ENCODE assay signal across 24 cellular contexts in the genomic region with DNA sequence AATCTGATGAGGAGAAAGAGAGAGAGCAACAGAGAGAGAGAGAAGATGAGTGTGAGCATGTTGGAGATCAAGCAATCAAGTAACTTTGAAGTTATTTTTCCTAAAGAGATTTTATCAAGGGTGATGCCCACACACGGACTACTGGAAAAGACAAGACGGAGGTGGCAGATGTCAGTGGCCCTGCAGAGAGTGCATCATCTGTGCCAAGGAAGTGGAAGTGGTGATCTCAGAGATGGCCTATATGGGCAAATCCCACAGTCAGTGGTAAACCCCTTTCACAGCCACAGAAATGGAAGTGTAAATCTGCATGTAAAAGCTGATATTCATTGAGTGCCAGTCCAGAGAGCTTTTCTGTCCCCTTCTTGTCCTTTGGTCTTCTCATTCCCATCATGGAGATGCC.
A peak's percentile ranks its signal among the peaks of the same experiment; 100 is the strongest.
DNase-seq lines count a peak whose midpoint lies in the region; ATAC-seq, FAIRE-seq and TF ChIP-seq lines count a peak whose summit lies in the region.
"Had no signal": no experiment of that assay in that cellular context is flagged by ENCODE, and none has a peak within 500 bp of the region (broad histone marks: within the 10 kb centered on the region; RNA-seq: fewer than 3 reads in every experiment).

No MANE protein-coding gene starts in this region.

- no peak overlapping the region for H3K4me3 Mint-ChIP-seq in activated CD4-positive, alpha-beta T cell treated with anti-CD3 and anti-CD28 coated beads, Interleukin-2, amount 10 ng/mL, durations not matched to agents 24 days and 14 days
- H3K4me3 Mint-ChIP-seq: CD8-positive, alpha-beta memory T cell; T-helper 1 cell treated with Interleukin-12 subunit alpha and Interleukin-12 subunit beta and Interleukin-4 antibody, amounts not matched to agents 30 μg/mL and 1 μg/mL, for 36 hours had no signal

- no peaks in the 10 kb centered on the region for H3K36me3 Mint-ChIP-seq in activated CD4-positive, alpha-beta T cell treated with anti-CD3 and anti-CD28 coated beads, Interleukin-2, amount 10 ng/mL, durations not matched to agents 24 days and 14 days (ENCODE audit: low read depth)
- H3K36me3 Mint-ChIP-seq: CD8-positive, alpha-beta memory T cell had no signal

- TF ChIP-seq POLR2A in GM12878 (IDR thresholded peaks at IDR 0.05; ENCODE audit: low read depth, low read length) (no peak), gastroesophageal sphincter (IDR thresholded peaks at IDR 0.05) (no peak)

- POLR2A ChIA-PET in GM12878 (lab: Charles Lee): no interaction called here

- TF ChIP-seq CTCF in GM12878 (IDR thresholded peaks at IDR 0.05 in 2 of 3, conservative IDR thresholded peaks at IDR 0.05 in 1 of 3; ENCODE audit: control insufficient read depth in 2 of 3, extremely low read depth in 1 of 3, insufficient read depth in 1 of 3, low read depth in 3 of 3, low read length in 3 of 3): no peak
- no peak for TF ChIP-seq CTCF in gastroesophageal sphincter (IDR thresholded peaks at IDR 0.05)

- H3K27ac Mint-ChIP-seq in activated CD4-positive, alpha-beta T cell treated with anti-CD3 and anti-CD28 coated beads, Interleukin-2, amount 10 ng/mL, durations not matched to agents 24 days and 14 days: no peak overlapping the region
- H3K27ac Mint-ChIP-seq: T-helper 1 cell treated with Interleukin-12 subunit alpha and Interleukin-12 subunit beta and Interleukin-4 antibody, amounts not matched to agents 30 μg/mL and 1 μg/mL, for 36 hours had no signal

- H3K9ac ChIP-seq in GM12878 (ENCODE audit: control insufficient read depth, insufficient read depth, low read length): no peak overlapping the region
- H3K9ac ChIP-seq: BLaER1 treated with 17β-estradiol and CSF1 and Interleukin-3, amounts not matched to agents 10 nM and 100 nM had no signal

- TF ChIP-seq EP300 in GM12878 (IDR thresholded peaks at IDR 0.05; ENCODE audit: borderline replicate concordance in 1 of 2, control insufficient read depth in 1 of 2, low read depth in 2 of 2, low read length in 2 of 2): no peak; a peak in 1 of 4 replicates
- TF ChIP-seq EP300 in gastroesophageal sphincter (IDR thresholded peaks at IDR 0.05): no peak

- SMC1A ChIA-PET in GM12878 (lab: Charles Lee; ENCODE audit: uncharacterized antibody, unreplicated experiment): interaction anchor here (1.0 to 2.0 kb wide), 3 partner anchors 9 to 39 kb away, joined by 3 to 6 read pairs (median 3); no protein-coding TSS in a partner anchor

- no peak overlapping the region; the same call in 1 of the 2 replicates for H2AFZ ChIP-seq in GM12878 (ENCODE audit: control insufficient read depth, low read depth, low read length)

- H3K27ac ChIP-seq in GM12878 (ENCODE audit: control insufficient read depth, insufficient read depth) (no peak overlapping the region), gastroesophageal sphincter (no peak overlapping the region)
- H3K27ac ChIP-seq: A549; BLaER1 treated with 17β-estradiol and CSF1 and Interleukin-3, amounts not matched to agents 10 nM and 100 nM had no signal

- no peaks in the 10 kb centered on the region for H3K4me1 Mint-ChIP-seq in activated CD4-positive, alpha-beta T cell treated with anti-CD3 and anti-CD28 coated beads, Interleukin-2, amount 10 ng/mL, durations not matched to agents 24 days and 14 days
- H3K4me1 Mint-ChIP-seq: CD8-positive, alpha-beta memory T cell had no signal

- no peak for DNase-seq in GM12878 (ENCODE audit: low read depth, low spot score)
- no peak for DNase-seq in activated CD4-positive, alpha-beta T cell treated with anti-CD3 and anti-CD28 coated beads, Interleukin-2, amount 10 ng/mL, durations not matched to agents 24 days and 14 days
- no peak for DNase-seq in NCI-H2081 treated with DMSO at 0.1 percent for 48 hours (lab: John Stamatoyannopoulos, UW)
- DNase-seq: CD8-positive, alpha-beta memory T cell; DMS79; NCI-H1417 treated with DMSO at 0.1 percent for 48 hours; NCI-H1930; NCI-H2171; NCI-H446 treated with DMSO at 0.1 percent for 48 hours; NCI-H748 treated with DMSO at 0.1 percent for 48 hours; SIG-M5 had no signal

- no TSS peak for BruUV-seq in GM12878 (replicated peaks; lab: Mats Ljungman, UMichigan)

- no peaks in the 10 kb centered on the region for H3K4me1 ChIP-seq in GM12878 (ENCODE audit: control insufficient read depth, insufficient read depth, low read length)
- H3K4me1 ChIP-seq in gastroesophageal sphincter: no peaks in the 10 kb centered on the region
- H3K4me1 ChIP-seq: A549; BLaER1 treated with 17β-estradiol and CSF1 and Interleukin-3, amounts not matched to agents 10 nM and 100 nM had no signal

- 0% methylated on average over 2 of the region's 2 CpGs for WGBS in GM12878 (ENCODE audit: insufficient coverage, insufficient replicate concordance, low lambda C conversion rate, missing lambda C conversion rate)
- WGBS in gastroesophageal sphincter (ENCODE audit: low coverage in 1 of 2), 2 donors: 72 to 83% methylated on average over 2 of the region's 2 CpGs

- peak; percentile 82 for ATAC-seq in GM18511 (IDR thresholded peaks at IDR 0.05; ENCODE audit: unreplicated experiment)
- ATAC-seq in GM19035 (IDR thresholded peaks at IDR 0.05; ENCODE audit: unreplicated experiment): peak; percentile 54
- peak; percentile 43 for ATAC-seq in HG03354 (IDR thresholded peaks at IDR 0.05; ENCODE audit: poor library complexity, severe bottlenecking, unreplicated experiment)
- peak; percentile 91 for ATAC-seq in GM12878
- no peak for ATAC-seq in HG03196 (IDR thresholded peaks at IDR 0.05; ENCODE audit: unreplicated experiment)
- no peak for ATAC-seq in gastroesophageal sphincter
- ATAC-seq: A549, K562 had no signal

- H3K27me3 ChIP-seq in GM12878 (replicated peaks in 1 of 2; ENCODE audit: control insufficient read depth in 2 of 2, insufficient read depth in 2 of 2, low read length in 1 of 2) (no peaks in the 10 kb centered on the region), gastroesophageal sphincter (no peaks in the 10 kb centered on the region)
- H3K27me3 ChIP-seq: BLaER1 treated with 17β-estradiol and CSF1 and Interleukin-3, amounts not matched to agents 10 nM and 100 nM had no signal

- H3K9me3 ChIP-seq in GM12878 (replicated peaks; ENCODE audit: control insufficient read depth, insufficient read depth, low read length): no peaks in the 10 kb centered on the region; the same call in 1 of the 3 replicates
- no peaks in the 10 kb centered on the region for H3K9me3 ChIP-seq in gastroesophageal sphincter
- H3K9me3 ChIP-seq: A549; BLaER1 treated with 17β-estradiol and CSF1 and Interleukin-3, amounts not matched to agents 10 nM and 100 nM had no signal

- no peaks in the 10 kb centered on the region for H4K20me1 ChIP-seq in GM12878 (ENCODE audit: control insufficient read depth, insufficient read depth)
- H4K20me1 ChIP-seq: BLaER1 treated with 17β-estradiol and CSF1 and Interleukin-3, amounts not matched to agents 10 nM and 100 nM had no signal

- H3K36me3 ChIP-seq in GM12878 (ENCODE audit: control insufficient read depth in 2 of 2, insufficient read depth in 2 of 2, low read length in 1 of 2): no peaks in the 10 kb centered on the region
- H3K36me3 ChIP-seq in gastroesophageal sphincter: no peaks in the 10 kb centered on the region
- H3K36me3 ChIP-seq: BLaER1 treated with 17β-estradiol and CSF1 and Interleukin-3, amounts not matched to agents 10 nM and 100 nM had no signal

- intact Hi-C loops in GM12878 (cut with micrococcal nuclease; ENCODE audit: unreplicated experiment): no loop called here
- intact Hi-C loops in activated CD4-positive, alpha-beta T cell treated with anti-CD3 and anti-CD28 coated beads, Interleukin-2, amount 10 ng/mL, durations not matched to agents 24 days and 14 days (cut with micrococcal nuclease): no loop called here

- CTCF ChIA-PET in GM12878 (lab: Yijun Ruan, JAX): interaction anchor here (0.7 to 1.0 kb wide), 3 partner anchors 40 to 291 kb away, joined by 3 to 4 read pairs (median 3); no protein-coding TSS in a partner anchor

- in situ Hi-C loops in GM12878 (cut with MboI): no loop called here

- RAD21 ChIA-PET in GM12878 (lab: Charles Lee; ENCODE audit: unreplicated experiment): interaction anchor here (1.6 kb wide), 1 partner anchor 30 kb away, joined by 4 read pairs; no protein-coding TSS in a partner anchor

- no peak for FAIRE-seq in GM12878 (lab: Jason Lieb, UNC)
- FAIRE-seq: A549, D721Med, GM18507, H1, K562, RCC 7860 had no signal

- H3K27me3 Mint-ChIP-seq in activated CD4-positive, alpha-beta T cell treated with anti-CD3 and anti-CD28 coated beads, Interleukin-2, amount 10 ng/mL, durations not matched to agents 24 days and 14 days: no peaks in the 10 kb centered on the region
- H3K27me3 Mint-ChIP-seq: CD8-positive, alpha-beta memory T cell had no signal

- no peak for TF ChIP-seq RAD21 in GM12878 (IDR thresholded peaks at IDR 0.05; ENCODE audit: insufficient read depth, low read depth, low read length)

- no peaks in the 10 kb centered on the region for H3K79me2 ChIP-seq in GM12878 (ENCODE audit: control insufficient read depth, insufficient read depth, low read length)

- no peaks in the 10 kb centered on the region for H3K9me3 Mint-ChIP-seq in activated CD4-positive, alpha-beta T cell treated with anti-CD3 and anti-CD28 coated beads, Interleukin-2, amount 10 ng/mL, durations not matched to agents 24 days and 14 days

- H3K4me2 ChIP-seq in GM12878 (ENCODE audit: control insufficient read depth, insufficient read depth): no peak overlapping the region
- H3K4me2 ChIP-seq: A549; BLaER1 treated with 17β-estradiol and CSF1 and Interleukin-3, amounts not matched to agents 10 nM and 100 nM had no signal

- H3K4me3 ChIP-seq in GM12878 (no peak overlapping the region), gastroesophageal sphincter (no peak overlapping the region)
- H3K4me3 ChIP-seq: A549; BLaER1 treated with 17β-estradiol and CSF1 and Interleukin-3, amounts not matched to agents 10 nM and 100 nM; K562 had no signal

TF ChIP-seq in GM12878, 131 proteins besides CTCF, POLR2A, EP300 and RAD21 (continues in another document):
- TF ChIP-seq, protein P1, sequence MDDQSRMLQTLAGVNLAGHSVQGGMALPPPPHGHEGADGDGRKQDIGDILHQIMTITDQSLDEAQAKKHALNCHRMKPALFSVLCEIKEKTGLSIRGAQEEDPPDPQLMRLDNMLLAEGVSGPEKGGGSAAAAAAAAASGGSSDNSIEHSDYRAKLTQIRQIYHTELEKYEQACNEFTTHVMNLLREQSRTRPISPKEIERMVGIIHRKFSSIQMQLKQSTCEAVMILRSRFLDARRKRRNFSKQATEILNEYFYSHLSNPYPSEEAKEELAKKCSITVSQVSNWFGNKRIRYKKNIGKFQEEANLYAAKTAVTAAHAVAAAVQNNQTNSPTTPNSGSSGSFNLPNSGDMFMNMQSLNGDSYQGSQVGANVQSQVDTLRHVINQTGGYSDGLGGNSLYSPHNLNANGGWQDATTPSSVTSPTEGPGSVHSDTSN (IDR thresholded peaks at IDR 0.05; ENCODE audit: insufficient replicate concordance, low read depth, low read length): no peak

Comparison
In these comparisons a context has a peak if more than half of its experiments do, and no peak if none do; other contexts are left out.
1. ATAC-seq: peak in GM18511 (single experiment), GM19035 (single experiment), HG03354 (single experiment) and GM12878 (single experiment); none in HG03196 (single experiment) and gastroesophageal sphincter (single experiment).